In genomic region chr4:78661923-78662521, GRCh38 we compare ENCODE assay signal across 8 cellular contexts.
A peak's percentile ranks its signal among the peaks of the same experiment; 100 is the strongest.
DNase-seq lines count a peak whose midpoint lies in the region; ATAC-seq, FAIRE-seq and TF ChIP-seq lines count a peak whose summit lies in the region.

No MANE protein-coding gene starts in this region.

- WGBS in HUES64, result 51% methylated on average over 3 of the region's 3 CpGs
- 36 to 37% methylated on average over 3 of the region's 3 CpGs for WGBS in testis, 2 donors

- no peak for TF ChIP-seq POLR2A in testis (IDR thresholded peaks at IDR 0.05)

- peak; percentile 84 for ATAC-seq in GM21528 (IDR thresholded peaks at IDR 0.05; ENCODE audit: low FRiP score, unreplicated experiment)

- peak overlapping the region; percentile 15; the same call in 1 of the 2 replicates for H3K27ac ChIP-seq in HUES64 (ENCODE audit: low read depth, low read length)
- H3K27ac ChIP-seq in colonic mucosa, result peak overlapping the region; percentile 65
- peak overlapping the region; percentile 2 for H3K27ac ChIP-seq in parathyroid adenoma
- H3K27ac ChIP-seq in testis, result no peak overlapping the region

- in situ Hi-C loops in GM13977 (cut with MboI; ENCODE audit: low pct_unique_long_range_greater_than_20kb, low sequenced_read_pairs, unreplicated experiment), result no loop called here

- TF ChIP-seq CTCF in GM13977 (IDR thresholded peaks at IDR 0.05; ENCODE audit: extremely low read depth, insufficient read depth, missing control alignments) (no peak), colonic mucosa (IDR thresholded peaks at IDR 0.05) (no peak), parathyroid adenoma (IDR thresholded peaks at IDR 0.05) (no peak), testis (IDR thresholded peaks at IDR 0.05) (no peak)

- H3K36me3 ChIP-seq in HUES64 (ENCODE audit: insufficient read depth, low read length) (no peaks in the 10 kb centered on the region), colonic mucosa (no peaks in the 10 kb centered on the region), parathyroid adenoma (ENCODE audit: control insufficient read depth, insufficient read depth, low read length) (no peaks in the 10 kb centered on the region), testis (ENCODE audit: low read depth, missing control alignments) (no peaks in the 10 kb centered on the region)

- H3K4me1 ChIP-seq in HUES64 (ENCODE audit: insufficient read depth, low read length) (peaks cover 16% of the 10 kb centered on the region), colonic mucosa (no peaks in the 10 kb centered on the region), parathyroid adenoma (no peaks in the 10 kb centered on the region), testis (no peaks in the 10 kb centered on the region)

- H3K9me3 ChIP-seq in HUES64 (ENCODE audit: insufficient read depth, low read depth, low read length), result no peaks in the 10 kb centered on the region
- no peaks in the 10 kb centered on the region for H3K9me3 ChIP-seq in colonic mucosa
- no peaks in the 10 kb centered on the region for H3K9me3 ChIP-seq in parathyroid adenoma (ENCODE audit: control insufficient read depth, low read length)
- H3K9me3 ChIP-seq in testis, result no peaks in the 10 kb centered on the region

- no peak overlapping the region for H3K4me3 ChIP-seq in HUES64 (ENCODE audit: low read length)
- no peak overlapping the region for H3K4me3 ChIP-seq in colonic mucosa
- no peak overlapping the region for H3K4me3 ChIP-seq in parathyroid adenoma (ENCODE audit: low read depth, low read length)
- no peak overlapping the region for H3K4me3 ChIP-seq in testis

- FAIRE-seq in RCC 7860 (lab: Jason Lieb, UNC), result no peak

- peak; percentile 23 for DNase-seq in GM13977 (ENCODE audit: low spot score)
- DNase-seq in colonic mucosa, result peak; percentile 49
- no peak for DNase-seq in RCC 7860 (ENCODE audit: low spot score)
- no peak for DNase-seq in UCSD-AML1 (lab: John Stamatoyannopoulos, UW; ENCODE audit: unreplicated experiment)
- DNase-seq in testis, result no peak

- H3K79me2 ChIP-seq in parathyroid adenoma, result no peaks in the 10 kb centered on the region

- no peaks in the 10 kb centered on the region for H3K27me3 ChIP-seq in HUES64 (ENCODE audit: insufficient read depth, low read length)
- no peaks in the 10 kb centered on the region for H3K27me3 ChIP-seq in colonic mucosa
- no peaks in the 10 kb centered on the region for H3K27me3 ChIP-seq in parathyroid adenoma (ENCODE audit: control insufficient read depth, insufficient read depth, low read length)
- H3K27me3 ChIP-seq in testis, result no peaks in the 10 kb centered on the region

- no peak overlapping the region for H3K4me2 ChIP-seq in parathyroid adenoma (ENCODE audit: low read length)

- peak overlapping the region; percentile 11 for H2AFZ ChIP-seq in parathyroid adenoma

- H3K9ac ChIP-seq in HUES64 (ENCODE audit: low read depth, low read length), result 0 out of 2 replicates have a peak overlapping the region, but pooled peaks have one; percentile 17
- H3K9ac ChIP-seq in colonic mucosa (ENCODE audit: low read depth in 2 of 2, low read length in 2 of 2), result no peak overlapping the region
- no peak overlapping the region for H3K9ac ChIP-seq in parathyroid adenoma

- intact Hi-C loops in colonic mucosa (cut with DNase I) (no loop called here), testis (cut with DNase I; ENCODE audit: low total_unique reads) (no loop called here)

Comparison
In these comparisons a context has a peak if more than half of its experiments do, and no peak if none do; other contexts are left out.
1. DNase-seq: peak in GM13977 (single experiment) and colonic mucosa (single experiment); none in RCC 7860 (single experiment), UCSD-AML1 (single experiment) and testis (single experiment).
2. H3K27ac ChIP-seq: peak in HUES64 (single experiment), colonic mucosa (single experiment) and parathyroid adenoma (single experiment); none in testis (0 of 2).